In genomic region chr2:216777637-216778273, GRCh38 we compare ENCODE assay signal across 8 cellular contexts.
DNase-seq lines count a peak whose midpoint lies in the region; ATAC-seq, FAIRE-seq and TF ChIP-seq lines count a peak whose summit lies in the region.

No MANE protein-coding gene starts in this region.

- peaks cover 4% of the 10 kb centered on the region for H3K9me3 Mint-ChIP-seq in chondrocyte (ENCODE audit: low read depth)
- peaks cover 0 to 5% (median 0%) of the 10 kb centered on the region in 11 donors for H3K9me3 Mint-ChIP-seq in naive thymus-derived CD4-positive, alpha-beta T cell

- H3K36me3 ChIP-seq in PC-9 (ENCODE audit: low read depth), result no peaks in the 10 kb centered on the region
- no peaks in the 10 kb centered on the region for H3K36me3 ChIP-seq in naive thymus-derived CD4-positive, alpha-beta T cell (ENCODE audit: control insufficient read depth in 2 of 3, insufficient read depth in 3 of 3, low read length in 3 of 3)

- H3K9me3 ChIP-seq in PC-9 (ENCODE audit: insufficient read depth, low read depth), result 0 out of 2 replicates have a peak, but pooled peaks cover 6% of the 10 kb centered on the region
- no peaks in the 10 kb centered on the region for H3K9me3 ChIP-seq in naive thymus-derived CD4-positive, alpha-beta T cell (ENCODE audit: control insufficient read depth in 2 of 3, low read length in 3 of 3)

- DNase-seq in GF-D8 (lab: John Stamatoyannopoulos, UW) (peak; percentile 13), H54 (ENCODE audit: insufficient read length, low spot score) (peak; percentile 67), PC-9 (peak; percentile 21 to 57), chondrocyte (ENCODE audit: low spot score) (no peak), activated gamma-delta T cell treated with Interleukin-2 at 50 U/mL for 16 hours (no peak)
- DNase-seq in naive thymus-derived CD4-positive, alpha-beta T cell, result peak in 3 of 9 donors; percentile 2 to 30 (median 24)

- intact Hi-C loops in PC-9 (cut with micrococcal nuclease; ENCODE audit: unreplicated experiment), result loop anchor here (5.0 to 10.0 kb wide), 3 partner anchors 80 to 737 kb away; partner anchors contain the start of gene IGFBP5
- intact Hi-C loops in naive thymus-derived CD4-positive, alpha-beta T cell (cut with micrococcal nuclease), result loop anchor here in 1 of 2 donors (1.0 to 5.0 kb wide), 4 partner anchors 365 to 935 kb away; no protein-coding TSS in a partner anchor

- POLR2A ChIA-PET in PC-9 (lab: Charles Lee; ENCODE audit: unreplicated experiment), result no interaction called here
- POLR2A ChIA-PET in naive thymus-derived CD4-positive, alpha-beta T cell (lab: Charles Lee), result no interaction called here

- H3K27me3 ChIP-seq in PC-9 (ENCODE audit: insufficient read depth, low read depth), result no peaks in the 10 kb centered on the region
- H3K27me3 ChIP-seq in naive thymus-derived CD4-positive, alpha-beta T cell (ENCODE audit: control insufficient read depth in 2 of 2, insufficient read depth in 2 of 2, low read length in 2 of 2), result no peaks in the 10 kb centered on the region

- H3K4me2 ChIP-seq in PC-9, result no peak overlapping the region

- no peaks in the 10 kb centered on the region for H3K27me3 Mint-ChIP-seq in chondrocyte (ENCODE audit: low read depth)
- peaks cover 7 to 11% (median 8%) of the 10 kb centered on the region in 5 donors for H3K27me3 Mint-ChIP-seq in naive thymus-derived CD4-positive, alpha-beta T cell

- H3K4me3 ChIP-seq in PC-9, result no peak overlapping the region
- no peak overlapping the region for H3K4me3 ChIP-seq in naive thymus-derived CD4-positive, alpha-beta T cell (ENCODE audit: low read length)

- TF ChIP-seq EP300 in Ishikawa (IDR thresholded peaks at IDR 0.05; ENCODE audit: borderline replicate concordance), result no peak

- no peak for TF ChIP-seq POLR2A in H54 (IDR thresholded peaks at IDR 0.05; ENCODE audit: low read depth, low read length)

- no peaks in the 10 kb centered on the region for H4K20me1 ChIP-seq in PC-9 (ENCODE audit: insufficient read depth)

- no peak overlapping the region for H3K27ac Mint-ChIP-seq in chondrocyte (ENCODE audit: unreplicated experiment)
- H3K27ac Mint-ChIP-seq in naive thymus-derived CD4-positive, alpha-beta T cell, result peak overlapping the region in 1 of 9 donors; percentile 8

- H3K79me2 ChIP-seq in PC-9 (ENCODE audit: low read depth), result no peaks in the 10 kb centered on the region

- TF ChIP-seq CTCF in 22Rv1 (IDR thresholded peaks at IDR 0.05) (peak; percentile 91), PC-9 (conservative IDR thresholded peaks at IDR 0.05) (peak; percentile 61), chondrocyte (IDR thresholded peaks at IDR 0.05) (peak; percentile 73)

- FAIRE-seq in H54 (lab: Jason Lieb, UNC), result peak; percentile 94

- peaks cover 27% of the 10 kb centered on the region for H3K4me1 Mint-ChIP-seq in chondrocyte (ENCODE audit: low read depth)
- peaks cover 0 to 12% (median 0%) of the 10 kb centered on the region in 7 donors for H3K4me1 Mint-ChIP-seq in naive thymus-derived CD4-positive, alpha-beta T cell

- CTCF ChIA-PET in PC-9 (lab: Charles Lee), result no interaction called here
- CTCF ChIA-PET in naive thymus-derived CD4-positive, alpha-beta T cell (lab: Charles Lee), result no interaction called here

- H3K4me1 ChIP-seq in PC-9 (replicated peaks; ENCODE audit: insufficient read depth), result peaks cover 13% of the 10 kb centered on the region
- no peaks in the 10 kb centered on the region for H3K4me1 ChIP-seq in naive thymus-derived CD4-positive, alpha-beta T cell (ENCODE audit: control insufficient read depth in 2 of 2, insufficient read depth in 2 of 2, low read length in 2 of 2)

- H3K9me2 ChIP-seq in PC-9 (ENCODE audit: insufficient read depth), result no peaks in the 10 kb centered on the region

- H2AFZ ChIP-seq in PC-9, result no peak overlapping the region

- no peak overlapping the region for H3K4me3 Mint-ChIP-seq in chondrocyte (ENCODE audit: unreplicated experiment)
- H3K4me3 Mint-ChIP-seq in naive thymus-derived CD4-positive, alpha-beta T cell, result no peak overlapping the region

- peak; percentile 76 for ATAC-seq in naive thymus-derived CD4-positive, alpha-beta T cell

- H3K27ac ChIP-seq in 22Rv1 (no peak overlapping the region), PC-9 (no peak overlapping the region)
- no peak overlapping the region for H3K27ac ChIP-seq in naive thymus-derived CD4-positive, alpha-beta T cell (ENCODE audit: low read depth, low read length)

- no TSS peak for BruUV-seq in PC-9 (replicated peaks; lab: Mats Ljungman, UMichigan)

- H3F3A ChIP-seq in PC-9 (ENCODE audit: insufficient read depth, low read depth), result no peaks in the 10 kb centered on the region; the same call in 1 of the 2 replicates

- TF ChIP-seq RAD21 in Ishikawa (IDR thresholded peaks at IDR 0.05; ENCODE audit: low read depth), result peak; percentile 82

- no peaks in the 10 kb centered on the region for H3K36me3 Mint-ChIP-seq in chondrocyte (ENCODE audit: low read depth)
- H3K36me3 Mint-ChIP-seq in naive thymus-derived CD4-positive, alpha-beta T cell, result peaks cover 0 to 2% (median 0%) of the 10 kb centered on the region in 5 donors

TF ChIP-seq in Ishikawa, 13 proteins besides CTCF, POLR2A, EP300 and RAD21:
- TF ChIP-seq FOXM1 (IDR thresholded peaks at IDR 0.05; ENCODE audit: borderline replicate concordance, low read depth) (no peak), YY1 (IDR thresholded peaks at IDR 0.05; ENCODE audit: low read depth) (no peak), CREB1 (IDR thresholded peaks at IDR 0.05; ENCODE audit: low read depth) (no peak), NFIC (IDR thresholded peaks at IDR 0.05) (no peak), MAX (IDR thresholded peaks at IDR 0.05) (no peak), REST (IDR thresholded peaks at IDR 0.05; ENCODE audit: low read depth) (no peak), EGR1 (IDR thresholded peaks at IDR 0.05) (no peak), TEAD4 (IDR thresholded peaks at IDR 0.05) (no peak), ZBTB7A (IDR thresholded peaks at IDR 0.05; ENCODE audit: low read depth) (no peak), TCF12 (IDR thresholded peaks at IDR 0.05; ENCODE audit: low read depth) (no peak), TAF1 (IDR thresholded peaks at IDR 0.05; ENCODE audit: low read depth) (no peak), CEBPB (IDR thresholded peaks at IDR 0.05) (no peak)
- TF ChIP-seq, protein P1, sequence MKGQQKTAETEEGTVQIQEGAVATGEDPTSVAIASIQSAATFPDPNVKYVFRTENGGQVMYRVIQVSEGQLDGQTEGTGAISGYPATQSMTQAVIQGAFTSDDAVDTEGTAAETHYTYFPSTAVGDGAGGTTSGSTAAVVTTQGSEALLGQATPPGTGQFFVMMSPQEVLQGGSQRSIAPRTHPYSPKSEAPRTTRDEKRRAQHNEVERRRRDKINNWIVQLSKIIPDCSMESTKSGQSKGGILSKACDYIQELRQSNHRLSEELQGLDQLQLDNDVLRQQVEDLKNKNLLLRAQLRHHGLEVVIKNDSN (IDR thresholded peaks at IDR 0.05), result no peak

Comparison
In these comparisons a context has a peak if more than half of its experiments do, and no peak if none do; other contexts are left out.
1. DNase-seq: peak in GF-D8 (single experiment), H54 (single experiment) and PC-9 (2 of 2); none in chondrocyte (single experiment) and activated gamma-delta T cell treated with Interleukin-2 at 50 U/mL for 16 hours (single experiment).
2. Peak in every context shown above with its lines, with median percentiles within 50 percentile points of each other: CTCF ChIP-seq.